In the genomic region with DNA sequence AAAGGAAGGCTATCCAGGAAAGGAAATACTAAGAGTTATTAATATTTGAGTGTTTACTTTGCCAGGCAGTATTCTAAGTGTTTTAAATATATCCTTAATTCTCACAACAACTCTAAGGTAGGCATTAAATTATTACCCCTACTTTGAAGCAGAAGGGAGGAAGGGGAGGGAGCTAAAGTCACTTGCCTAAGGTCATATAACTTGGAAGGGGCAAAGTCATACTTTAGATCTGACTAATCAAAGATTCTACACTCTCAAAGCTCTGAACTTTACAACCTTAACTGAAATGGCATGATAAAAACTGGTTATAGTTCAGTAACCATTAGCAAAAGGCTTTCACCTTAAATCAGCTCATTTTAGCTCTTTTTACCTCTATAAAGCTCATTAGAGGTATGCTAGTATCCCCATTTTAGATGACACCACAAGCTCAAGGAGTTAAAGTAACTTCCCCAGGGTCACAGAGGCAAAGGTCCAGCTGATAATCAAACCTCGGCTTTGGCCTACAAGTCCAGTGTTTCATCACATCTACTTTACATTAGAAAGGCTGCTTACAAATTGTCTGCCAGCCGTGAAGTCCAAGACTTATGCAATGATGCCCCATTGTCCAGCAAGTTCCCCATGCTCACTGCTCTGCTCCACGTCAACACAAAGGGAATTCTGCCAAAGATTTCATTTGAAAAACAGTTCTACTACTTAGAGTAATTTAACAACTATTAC, we compare ENCODE assay signal across 9 cellular contexts.
DNase-seq lines count a peak whose midpoint lies in the region; ATAC-seq and TF ChIP-seq lines count a peak whose summit lies in the region.
"Had no signal": no experiment of that assay in that cellular context is flagged by ENCODE, and none has a peak within 500 bp of the region (broad histone marks: within the 10 kb centered on the region; RNA-seq: fewer than 3 reads in every experiment).

No MANE protein-coding gene starts in this region.

- intact Hi-C loops in uterus (cut with DNase I; ENCODE audit: low total_unique reads), result no loop called here
- intact Hi-C loops in prostate gland (cut with DNase I), result no loop called here

- no peak overlapping the region for H3K4me3 Mint-ChIP-seq in activated naive CD8-positive, alpha-beta T cell
- H3K4me3 Mint-ChIP-seq in activated naive CD8-positive, alpha-beta T cell treated with anti-CD3 and anti-CD28 coated beads, Interleukin-2, amount 50 U/mL, for 24 hours, result no peak overlapping the region
- H3K4me3 Mint-ChIP-seq in mesothelial cell of epicardium, result no peak overlapping the region

- peaks cover 8% of the 10 kb centered on the region for H3K36me3 Mint-ChIP-seq in activated naive CD8-positive, alpha-beta T cell
- H3K36me3 Mint-ChIP-seq in activated naive CD8-positive, alpha-beta T cell treated with anti-CD3 and anti-CD28 coated beads, Interleukin-2, amount 50 U/mL, for 24 hours (ENCODE audit: low read depth), result no peaks in the 10 kb centered on the region
- H3K36me3 Mint-ChIP-seq in mesothelial cell of epicardium, result no peaks in the 10 kb centered on the region

- H3K27me3 ChIP-seq in uterus (no peaks in the 10 kb centered on the region), prostate gland (replicated peaks; ENCODE audit: insufficient read depth) (no peaks in the 10 kb centered on the region), BE2C (no peaks in the 10 kb centered on the region)
- H3K27me3 ChIP-seq: BLaER1 had no signal

- no peak for ATAC-seq in activated naive CD8-positive, alpha-beta T cell treated with anti-CD3 and anti-CD28 coated beads, Interleukin-2, amount 50 U/mL, for 24 hours

- H3K4me1 Mint-ChIP-seq in activated naive CD8-positive, alpha-beta T cell (ENCODE audit: low read depth), result peaks cover 75% of the 10 kb centered on the region
- peaks cover 66% of the 10 kb centered on the region for H3K4me1 Mint-ChIP-seq in activated naive CD8-positive, alpha-beta T cell treated with anti-CD3 and anti-CD28 coated beads, Interleukin-2, amount 50 U/mL, for 24 hours
- peaks cover 54% of the 10 kb centered on the region for H3K4me1 Mint-ChIP-seq in mesothelial cell of epicardium

- no peak for TF ChIP-seq POLR2A in uterus (IDR thresholded peaks at IDR 0.05)
- TF ChIP-seq POLR2A in prostate gland (IDR thresholded peaks at IDR 0.05), result no peak

- H3K36me3 ChIP-seq in uterus (no peaks in the 10 kb centered on the region), prostate gland (no peaks in the 10 kb centered on the region), BE2C (no peaks in the 10 kb centered on the region)
- H3K36me3 ChIP-seq: BLaER1 had no signal

- H3K4me1 ChIP-seq in uterus, result peaks cover 0 to 11% of the 10 kb centered on the region in 2 donors
- H3K4me1 ChIP-seq in prostate gland (replicated peaks), result no peaks in the 10 kb centered on the region
- peaks cover 2% of the 10 kb centered on the region; the same call in 1 of the 2 replicates for H3K4me1 ChIP-seq in BE2C

- H3K27me3 Mint-ChIP-seq in activated naive CD8-positive, alpha-beta T cell, result no peaks in the 10 kb centered on the region
- H3K27me3 Mint-ChIP-seq in activated naive CD8-positive, alpha-beta T cell treated with anti-CD3 and anti-CD28 coated beads, Interleukin-2, amount 50 U/mL, for 24 hours, result no peaks in the 10 kb centered on the region
- H3K27me3 Mint-ChIP-seq in mesothelial cell of epicardium (ENCODE audit: low read depth), result no peaks in the 10 kb centered on the region

- TF ChIP-seq CTCF in epithelial cell of esophagus (IDR thresholded peaks at IDR 0.05; ENCODE audit: insufficient read depth, low read depth, low read length, missing control alignments), result no peak
- no peak for TF ChIP-seq CTCF in mesothelial cell of epicardium (IDR thresholded peaks at IDR 0.05; ENCODE audit: unreplicated experiment)
- no peak for TF ChIP-seq CTCF in uterus (IDR thresholded peaks at IDR 0.05)
- no peak for TF ChIP-seq CTCF in prostate gland (IDR thresholded peaks at IDR 0.05)
- TF ChIP-seq CTCF in BE2C (IDR thresholded peaks at IDR 0.05; ENCODE audit: low read depth, low read length), result no peak

- H3K9me3 ChIP-seq in uterus (no peaks in the 10 kb centered on the region), prostate gland (no peaks in the 10 kb centered on the region), BE2C (no peaks in the 10 kb centered on the region)
- H3K9me3 ChIP-seq: BLaER1 had no signal

- H3K27ac ChIP-seq in uterus (peak overlapping the region in 1 of 2 donors; percentile 43), prostate gland (no peak overlapping the region)
- H3K27ac ChIP-seq: BLaER1 had no signal

- H3K9me3 Mint-ChIP-seq in activated naive CD8-positive, alpha-beta T cell (ENCODE audit: low read depth), result no peaks in the 10 kb centered on the region
- no peaks in the 10 kb centered on the region for H3K9me3 Mint-ChIP-seq in activated naive CD8-positive, alpha-beta T cell treated with anti-CD3 and anti-CD28 coated beads, Interleukin-2, amount 50 U/mL, for 24 hours
- H3K9me3 Mint-ChIP-seq in mesothelial cell of epicardium, result no peaks in the 10 kb centered on the region

- DNase-seq in activated naive CD8-positive, alpha-beta T cell treated with anti-CD3 and anti-CD28 coated beads, Interleukin-2, amount 50 U/mL, for 24 hours, result no peak
- peak; percentile 23 for DNase-seq in epithelial cell of esophagus (ENCODE audit: low read depth)
- no peak for DNase-seq in mesothelial cell of epicardium (ENCODE audit: low spot score in 2 of 2, unreplicated experiment in 2 of 2)
- peak; percentile 49 to 59 for DNase-seq in uterus
- no peak for DNase-seq in prostate gland (ENCODE audit: low spot score)
- DNase-seq in 8988T, result no peak
- no peak for DNase-seq in BE2C

- peak overlapping the region; percentile 2 for H3K27ac Mint-ChIP-seq in activated naive CD8-positive, alpha-beta T cell
- H3K27ac Mint-ChIP-seq in activated naive CD8-positive, alpha-beta T cell treated with anti-CD3 and anti-CD28 coated beads, Interleukin-2, amount 50 U/mL, for 24 hours, result no peak overlapping the region
- peak overlapping the region; percentile 59 for H3K27ac Mint-ChIP-seq in mesothelial cell of epicardium

- H3K4me3 ChIP-seq in epithelial cell of esophagus (ENCODE audit: low read length), result no peak overlapping the region
- no peak overlapping the region for H3K4me3 ChIP-seq in uterus
- no peak overlapping the region for H3K4me3 ChIP-seq in prostate gland
- no peak overlapping the region for H3K4me3 ChIP-seq in BE2C (ENCODE audit: low read depth, low read length)
- H3K4me3 ChIP-seq: BLaER1 had no signal

- 67% methylated on average over 3 of the region's 3 CpGs for WGBS in prostate gland

Comparison
In these comparisons a context has a peak if more than half of its experiments do, and no peak if none do; other contexts are left out.
1. DNase-seq: peak in epithelial cell of esophagus (single experiment) and uterus (2 of 2); none in activated naive CD8-positive, alpha-beta T cell treated with anti-CD3 and anti-CD28 coated beads, Interleukin-2, amount 50 U/mL, for 24 hours (single experiment), mesothelial cell of epicardium (0 of 2), prostate gland (single experiment), 8988T (single experiment) and BE2C (single experiment).